In genomic region chr20:38564680-38565079, GRCh38 we compare ENCODE assay signal across 17 cellular contexts. TPM values are rescaled to one million over a fixed set of nuclear protein-coding genes. Genes with fewer than 3 reads are reported as not detected.
DNase-seq lines count a peak whose midpoint lies in the region; ATAC-seq, FAIRE-seq and TF ChIP-seq lines count a peak whose summit lies in the region.
"Had no signal": no experiment of that assay in that cellular context is flagged by ENCODE, and none has a peak within 500 bp of the region (broad histone marks: within the 10 kb centered on the region; RNA-seq: fewer than 3 reads in every experiment).

No MANE protein-coding gene starts in this region.

- no peaks in the 10 kb centered on the region for H3K9me3 Mint-ChIP-seq in activated naive CD8-positive, alpha-beta T cell treated with anti-CD3 and anti-CD28 coated beads for 36 hours
- no peaks in the 10 kb centered on the region for H3K9me3 Mint-ChIP-seq in activated naive CD8-positive, alpha-beta T cell treated with anti-CD3 and anti-CD28 coated beads, Interleukin-2, amount 50 U/mL, for 24 hours
- no peaks in the 10 kb centered on the region for H3K9me3 Mint-ChIP-seq in activated T-helper 17 cell treated with anti-CD3 and anti-CD28 coated beads, Interleukin-2, amount 50 U/mL, for 72 hours
- no peaks in the 10 kb centered on the region for H3K9me3 Mint-ChIP-seq in stimulated activated effector memory CD8-positive, alpha-beta T cell treated with anti-CD3 and anti-CD28 coated beads, Interleukin-12 subunit alpha, Interleukin-12 subunit beta, amount 100 ng/mL, for 72 hours
- H3K9me3 Mint-ChIP-seq: CD14-positive monocyte; CD4-positive, alpha-beta memory T cell had no signal

- H3K27ac Mint-ChIP-seq in activated naive CD8-positive, alpha-beta T cell treated with anti-CD3 and anti-CD28 coated beads for 36 hours: peak overlapping the region; percentile 46
- H3K27ac Mint-ChIP-seq in activated naive CD8-positive, alpha-beta T cell treated with anti-CD3 and anti-CD28 coated beads, Interleukin-2, amount 50 U/mL, for 24 hours: no peak overlapping the region
- peak overlapping the region; percentile 13 for H3K27ac Mint-ChIP-seq in activated T-helper 17 cell treated with anti-CD3 and anti-CD28 coated beads, Interleukin-2, amount 50 U/mL, for 72 hours
- peak overlapping the region; percentile 13 for H3K27ac Mint-ChIP-seq in stimulated activated effector memory CD8-positive, alpha-beta T cell treated with anti-CD3 and anti-CD28 coated beads, Interleukin-12 subunit alpha, Interleukin-12 subunit beta, amount 100 ng/mL, for 72 hours
- H3K27ac Mint-ChIP-seq: B cell had no signal

- no peak overlapping the region for H3K4me3 Mint-ChIP-seq in activated naive CD8-positive, alpha-beta T cell treated with anti-CD3 and anti-CD28 coated beads for 36 hours
- no peak overlapping the region for H3K4me3 Mint-ChIP-seq in activated naive CD8-positive, alpha-beta T cell treated with anti-CD3 and anti-CD28 coated beads, Interleukin-2, amount 50 U/mL, for 24 hours
- H3K4me3 Mint-ChIP-seq in activated T-helper 17 cell treated with anti-CD3 and anti-CD28 coated beads, Interleukin-2, amount 50 U/mL, for 72 hours: no peak overlapping the region
- no peak overlapping the region for H3K4me3 Mint-ChIP-seq in stimulated activated effector memory CD8-positive, alpha-beta T cell treated with anti-CD3 and anti-CD28 coated beads, Interleukin-12 subunit alpha, Interleukin-12 subunit beta, amount 100 ng/mL, for 72 hours
- H3K4me3 Mint-ChIP-seq: B cell; CD14-positive monocyte; CD4-positive, alpha-beta memory T cell had no signal

- H3K4me1 Mint-ChIP-seq in activated naive CD8-positive, alpha-beta T cell treated with anti-CD3 and anti-CD28 coated beads for 36 hours: no peaks in the 10 kb centered on the region
- H3K4me1 Mint-ChIP-seq in activated naive CD8-positive, alpha-beta T cell treated with anti-CD3 and anti-CD28 coated beads, Interleukin-2, amount 50 U/mL, for 24 hours: no peaks in the 10 kb centered on the region
- H3K4me1 Mint-ChIP-seq in activated T-helper 17 cell treated with anti-CD3 and anti-CD28 coated beads, Interleukin-2, amount 50 U/mL, for 72 hours: no peaks in the 10 kb centered on the region
- H3K4me1 Mint-ChIP-seq in stimulated activated effector memory CD8-positive, alpha-beta T cell treated with anti-CD3 and anti-CD28 coated beads, Interleukin-12 subunit alpha, Interleukin-12 subunit beta, amount 100 ng/mL, for 72 hours: no peaks in the 10 kb centered on the region
- H3K4me1 Mint-ChIP-seq: B cell; CD4-positive, alpha-beta memory T cell had no signal

- H3K27me3 Mint-ChIP-seq in activated naive CD8-positive, alpha-beta T cell treated with anti-CD3 and anti-CD28 coated beads for 36 hours: no peaks in the 10 kb centered on the region
- no peaks in the 10 kb centered on the region for H3K27me3 Mint-ChIP-seq in activated naive CD8-positive, alpha-beta T cell treated with anti-CD3 and anti-CD28 coated beads, Interleukin-2, amount 50 U/mL, for 24 hours
- no peaks in the 10 kb centered on the region for H3K27me3 Mint-ChIP-seq in activated T-helper 17 cell treated with anti-CD3 and anti-CD28 coated beads, Interleukin-2, amount 50 U/mL, for 72 hours
- H3K27me3 Mint-ChIP-seq: B cell; CD4-positive, alpha-beta memory T cell had no signal

- no peak for FAIRE-seq in H54 (lab: Jason Lieb, UNC)
- FAIRE-seq: GM12891 had no signal

- no peak for ATAC-seq in activated naive CD8-positive, alpha-beta T cell treated with anti-CD3 and anti-CD28 coated beads, Interleukin-2, amount 50 U/mL, for 24 hours
- ATAC-seq in activated T-helper 17 cell treated with anti-CD3 and anti-CD28 coated beads, Interleukin-2, amount 50 U/mL, for 72 hours (replicated peaks): no peak
- no peak for ATAC-seq in stimulated activated effector memory CD8-positive, alpha-beta T cell treated with anti-CD3 and anti-CD28 coated beads, Interleukin-12 subunit alpha, Interleukin-12 subunit beta, amount 100 ng/mL, for 72 hours

- TF ChIP-seq POLR2A in H54 (IDR thresholded peaks at IDR 0.05; ENCODE audit: low read depth, low read length): no peak

- peaks cover under 1% of the 10 kb centered on the region for H3K36me3 Mint-ChIP-seq in activated naive CD8-positive, alpha-beta T cell treated with anti-CD3 and anti-CD28 coated beads for 36 hours
- H3K36me3 Mint-ChIP-seq in activated naive CD8-positive, alpha-beta T cell treated with anti-CD3 and anti-CD28 coated beads, Interleukin-2, amount 50 U/mL, for 24 hours (ENCODE audit: low read depth): peaks cover 8% of the 10 kb centered on the region
- H3K36me3 Mint-ChIP-seq in activated T-helper 17 cell treated with anti-CD3 and anti-CD28 coated beads, Interleukin-2, amount 50 U/mL, for 72 hours (ENCODE audit: low read depth): peaks cover 71% of the 10 kb centered on the region
- H3K36me3 Mint-ChIP-seq in stimulated activated effector memory CD8-positive, alpha-beta T cell treated with anti-CD3 and anti-CD28 coated beads, Interleukin-12 subunit alpha, Interleukin-12 subunit beta, amount 100 ng/mL, for 72 hours: peaks cover 63% of the 10 kb centered on the region

- no peak for DNase-seq in activated naive CD8-positive, alpha-beta T cell treated with anti-CD3 and anti-CD28 coated beads for 36 hours
- no peak for DNase-seq in activated naive CD8-positive, alpha-beta T cell treated with anti-CD3 and anti-CD28 coated beads, Interleukin-2, amount 50 U/mL, for 24 hours
- no peak for DNase-seq in stimulated activated effector memory CD8-positive, alpha-beta T cell treated with anti-CD3 and anti-CD28 coated beads, Interleukin-12 subunit alpha, Interleukin-12 subunit beta, amount 100 ng/mL, for 72 hours (ENCODE audit: low spot score in 2 of 2)
- no peak for DNase-seq in stimulated activated CD4-positive, alpha-beta T cell treated with anti-CD3 and anti-CD28 coated beads, Interleukin-4, amount 100 ng/mL, for 1 hour
- no peak for DNase-seq in H54 (ENCODE audit: insufficient read length, low spot score)
- DNase-seq: Caco-2; CD4-positive, alpha-beta memory T cell; DMS79; EL; GDM1; GOT3; H7; HCEC 1CT had no signal

RNA-seq across cellular contexts. Expression of gene ADIG, which starts 16.3 kb away (rescaled TPM):
- total RNA-seq in activated naive CD8-positive, alpha-beta T cell treated with anti-CD3 and anti-CD28 coated beads for 36 hours: not detected
- total RNA-seq in activated T-helper 17 cell treated with anti-CD3 and anti-CD28 coated beads, Interleukin-2, amount 50 U/mL, for 72 hours: not detected
- total RNA-seq: B cell; Caco-2; CD4-positive, alpha-beta memory T cell; H7 had no signal

RNA-seq across cellular contexts. Expression of gene ARHGAP40, which starts 36.9 kb away (rescaled TPM):
- total RNA-seq in activated naive CD8-positive, alpha-beta T cell treated with anti-CD3 and anti-CD28 coated beads for 36 hours: under 1 TPM in 1 of 2 experiments, not detected in 1; 0.12 TPM
- total RNA-seq in activated T-helper 17 cell treated with anti-CD3 and anti-CD28 coated beads, Interleukin-2, amount 50 U/mL, for 72 hours: not detected
- total RNA-seq: B cell; CD4-positive, alpha-beta memory T cell had no signal
